ENCODE assay signal across 21 cellular contexts in genomic region chr9:69132391-69132790, GRCh38. TPM values are rescaled to one million over a fixed set of nuclear protein-coding genes. Genes with fewer than 3 reads are reported as not detected.
DNase-seq lines count a peak whose midpoint lies in the region; ATAC-seq and TF ChIP-seq lines count a peak whose summit lies in the region.
"Had no signal": no experiment of that assay in that cellular context is flagged by ENCODE, and none has a peak within 500 bp of the region (broad histone marks: within the 10 kb centered on the region; RNA-seq: fewer than 3 reads in every experiment).

No MANE protein-coding gene starts in this region.

- H3K27ac ChIP-seq in left ventricle myocardium inferior (replicated peaks) (peak overlapping the region; percentile 83), epithelial cell of prostate (peak overlapping the region; percentile 76), osteoblast (ENCODE audit: low read depth, low read length) (peak overlapping the region; percentile 59), neural progenitor cell (no peak overlapping the region), A673 (ENCODE audit: low read depth, low read length, poor library complexity, severe bottlenecking) (no peak overlapping the region)
- H3K27ac ChIP-seq: HL-60 had no signal

- H4K20me1 ChIP-seq in osteoblast (ENCODE audit: insufficient read depth, low read length) (peaks cover 10% of the 10 kb centered on the region), neural progenitor cell (ENCODE audit: low read depth) (no peaks in the 10 kb centered on the region)

- H3K9ac ChIP-seq in neural progenitor cell: no peak overlapping the region

- H3K36me3 Mint-ChIP-seq in natural killer cell treated with Interleukin-12 subunit alpha and Interleukin-12 subunit beta and Interleukin-15 and Interleukin-18, amount 100 ng/mL, for 72 hours: no peaks in the 10 kb centered on the region
- H3K36me3 Mint-ChIP-seq in neural progenitor cell: peaks cover 7% of the 10 kb centered on the region
- H3K36me3 Mint-ChIP-seq: activated naive CD8-positive, alpha-beta T cell treated with anti-CD3 and anti-CD28 coated beads, Interleukin-2, amount 10 ng/mL, durations not matched to agents 7 days and 5 days; brain; stimulated activated effector memory CD8-positive, alpha-beta T cell treated with anti-CD3 and anti-CD28 coated beads, Interleukin-12 subunit alpha, Interleukin-12 subunit beta, amount 100 ng/mL, for 72 hours had no signal

- ATAC-seq in left ventricle myocardium superior: no peak
- no peak for ATAC-seq in natural killer cell treated with Interleukin-12 subunit alpha and Interleukin-12 subunit beta and Interleukin-15 and Interleukin-18, amount 100 ng/mL, for 72 hours
- ATAC-seq: stimulated activated effector memory CD8-positive, alpha-beta T cell treated with anti-CD3 and anti-CD28 coated beads, Interleukin-12 subunit alpha, Interleukin-12 subunit beta, amount 100 ng/mL, for 72 hours had no signal

- CTCF ChIA-PET in A673 (lab: Charles Lee): no interaction called here

- no peak overlapping the region for H3K27ac Mint-ChIP-seq in natural killer cell treated with Interleukin-12 subunit alpha and Interleukin-12 subunit beta and Interleukin-15 and Interleukin-18, amount 100 ng/mL, for 72 hours
- no peak overlapping the region for H3K27ac Mint-ChIP-seq in neural progenitor cell
- H3K27ac Mint-ChIP-seq: activated CD4-positive, alpha-beta T cell treated with anti-CD3 and anti-CD28 coated beads, Interleukin-2, amount 10 ng/mL, durations not matched to agents 24 days and 14 days; activated naive CD8-positive, alpha-beta T cell treated with anti-CD3 and anti-CD28 coated beads, Interleukin-2, amount 10 ng/mL, durations not matched to agents 7 days and 5 days; activated T-helper 2 cell treated with anti-CD3 and anti-CD28 coated beads, Interferon-gamma antibody, Interleukin-2, Interleukin-4, amounts not matched to agents 10 μg/mL and 5 μg/mL and 100 μg/mL, durations not matched to agents 14 hours and 24 hours and 36 hours; stimulated activated effector memory CD8-positive, alpha-beta T cell treated with anti-CD3 and anti-CD28 coated beads, Interleukin-12 subunit alpha, Interleukin-12 subunit beta, amount 100 ng/mL, for 72 hours had no signal

- POLR2A ChIA-PET in A673 (lab: Charles Lee; ENCODE audit: low non-redundant PET): no interaction called here

- H3K4me1 ChIP-seq in left ventricle myocardium inferior: peaks cover 81% of the 10 kb centered on the region
- H3K4me1 ChIP-seq in osteoblast (ENCODE audit: insufficient read depth, low read length): peaks cover 24% of the 10 kb centered on the region
- H3K4me1 ChIP-seq in neural progenitor cell: peaks cover 5% of the 10 kb centered on the region
- no peaks in the 10 kb centered on the region for H3K4me1 ChIP-seq in A673 (ENCODE audit: insufficient read depth, low read length, poor library complexity, severe bottlenecking)
- H3K4me1 ChIP-seq: prostate gland had no signal

- H3K79me2 ChIP-seq in osteoblast (ENCODE audit: insufficient read depth, low read length) (peaks cover 20% of the 10 kb centered on the region), neural progenitor cell (ENCODE audit: low read depth) (peaks cover 36% of the 10 kb centered on the region)

- H3K27me3 ChIP-seq in left ventricle myocardium inferior (ENCODE audit: low read depth) (no peaks in the 10 kb centered on the region), osteoblast (ENCODE audit: insufficient read depth, low read length) (no peaks in the 10 kb centered on the region), neural progenitor cell (no peaks in the 10 kb centered on the region), A673 (replicated peaks; ENCODE audit: insufficient read depth, low read depth, low read length, poor library complexity) (no peaks in the 10 kb centered on the region)

- DNase-seq in left ventricle myocardium inferior (no peak), left ventricle myocardium superior (no peak), epithelial cell of prostate (ENCODE audit: low read depth, low spot score) (no peak), osteoblast (ENCODE audit: insufficient read length, low spot score, missing footprints) (no peak), neural progenitor cell (ENCODE audit: low spot score) (no peak), A673 (ENCODE audit: low spot score) (no peak), activated T-cell treated with anti-CD3 and anti-CD28 coated beads for 4 hours (no peak)
- no peak for DNase-seq in natural killer cell treated with Interleukin-12 subunit alpha and Interleukin-12 subunit beta and Interleukin-15 and Interleukin-18, amount 100 ng/mL, for 72 hours (ENCODE audit: low spot score)
- DNase-seq: activated CD4-positive, alpha-beta T cell treated with anti-CD3 and anti-CD28 coated beads, Interleukin-2, amount 10 ng/mL, durations not matched to agents 24 days and 14 days; activated naive CD8-positive, alpha-beta T cell treated with anti-CD3 and anti-CD28 coated beads, Interleukin-2, amount 10 ng/mL, durations not matched to agents 7 days and 5 days; GOT3; NCI-H1417 treated with DMSO at 0.1 percent for 48 hours; NCI-H446 treated with DMSO at 0.1 percent for 48 hours; stimulated activated CD4-positive, alpha-beta T cell treated with anti-CD3 and anti-CD28 coated beads, Interleukin-2, amount 100 ng/mL, for 24 hours; T-helper 2 cell had no signal

- H3K4me3 ChIP-seq in left ventricle myocardium inferior: no peak overlapping the region
- no peak overlapping the region for H3K4me3 ChIP-seq in osteoblast (ENCODE audit: insufficient read depth, low read length)
- no peak overlapping the region for H3K4me3 ChIP-seq in neural progenitor cell
- H3K4me3 ChIP-seq in A673 (ENCODE audit: low read depth, low read length, poor library complexity, severe bottlenecking): no peak overlapping the region
- H3K4me3 ChIP-seq: prostate gland had no signal

- H2AFZ ChIP-seq in osteoblast (ENCODE audit: low read length) (no peak overlapping the region), neural progenitor cell (replicated peaks) (no peak overlapping the region)

- H3F3A ChIP-seq in neural progenitor cell (ENCODE audit: low read depth): no peaks in the 10 kb centered on the region

- H3K9me3 ChIP-seq in left ventricle myocardium inferior (replicated peaks) (no peaks in the 10 kb centered on the region), osteoblast (ENCODE audit: low read depth, low read length) (no peaks in the 10 kb centered on the region), neural progenitor cell (ENCODE audit: low read depth) (no peaks in the 10 kb centered on the region), A673 (ENCODE audit: low read depth, low read length, poor library complexity, severe bottlenecking) (no peaks in the 10 kb centered on the region)
- H3K9me3 ChIP-seq: prostate gland had no signal

- no peaks in the 10 kb centered on the region for H3K9me3 Mint-ChIP-seq in natural killer cell treated with Interleukin-12 subunit alpha and Interleukin-12 subunit beta and Interleukin-15 and Interleukin-18, amount 100 ng/mL, for 72 hours
- H3K9me3 Mint-ChIP-seq in neural progenitor cell: no peaks in the 10 kb centered on the region
- H3K9me3 Mint-ChIP-seq: activated CD4-positive, alpha-beta T cell treated with anti-CD3 and anti-CD28 coated beads, Interleukin-2, amount 10 ng/mL, durations not matched to agents 24 days and 14 days; activated naive CD8-positive, alpha-beta T cell treated with anti-CD3 and anti-CD28 coated beads, Interleukin-2, amount 10 ng/mL, durations not matched to agents 7 days and 5 days; activated T-helper 2 cell treated with anti-CD3 and anti-CD28 coated beads, Interferon-gamma antibody, Interleukin-2, Interleukin-4, amounts not matched to agents 10 μg/mL and 5 μg/mL and 100 μg/mL, durations not matched to agents 14 hours and 24 hours and 36 hours; brain; neural crest cell; stimulated activated effector memory CD8-positive, alpha-beta T cell treated with anti-CD3 and anti-CD28 coated beads, Interleukin-12 subunit alpha, Interleukin-12 subunit beta, amount 100 ng/mL, for 72 hours had no signal

- peak overlapping the region; percentile 58 for H3K4me2 ChIP-seq in osteoblast (ENCODE audit: insufficient read depth, low read length)
- H3K4me2 ChIP-seq in neural progenitor cell: no peak overlapping the region

- TF ChIP-seq CTCF in left ventricle myocardium inferior (IDR thresholded peaks at IDR 0.05; ENCODE audit: borderline replicate concordance) (no peak), osteoblast (IDR thresholded peaks at IDR 0.05; ENCODE audit: extremely low read depth, low read depth, low read length) (no peak), neural progenitor cell (IDR thresholded peaks at IDR 0.05) (no peak), A673 (conservative IDR thresholded peaks at IDR 0.05; ENCODE audit: low read depth, low read length) (no peak)

- peaks cover 2% of the 10 kb centered on the region for H3K36me3 ChIP-seq in left ventricle myocardium inferior
- no peaks in the 10 kb centered on the region for H3K36me3 ChIP-seq in osteoblast (ENCODE audit: insufficient read depth, low read length)
- H3K36me3 ChIP-seq in neural progenitor cell: no peaks in the 10 kb centered on the region
- no peaks in the 10 kb centered on the region for H3K36me3 ChIP-seq in A673 (ENCODE audit: insufficient read depth, low read length, poor library complexity, severe bottlenecking)
- H3K36me3 ChIP-seq: prostate gland had no signal

- no TSS peak for BruUV-seq in A673 (replicated peaks; lab: Mats Ljungman, UMichigan)

- intact Hi-C loops in left ventricle myocardium inferior (cut with micrococcal nuclease): no loop called here
- intact Hi-C loops in left ventricle myocardium superior (cut with micrococcal nuclease): no loop called here
- intact Hi-C loops in A673 (cut with micrococcal nuclease; ENCODE audit: unreplicated experiment): no loop called here

- no peak overlapping the region for H3K4me3 Mint-ChIP-seq in natural killer cell treated with Interleukin-12 subunit alpha and Interleukin-12 subunit beta and Interleukin-15 and Interleukin-18, amount 100 ng/mL, for 72 hours
- no peak overlapping the region for H3K4me3 Mint-ChIP-seq in neural progenitor cell
- H3K4me3 Mint-ChIP-seq: activated CD4-positive, alpha-beta T cell treated with anti-CD3 and anti-CD28 coated beads, Interleukin-2, amount 10 ng/mL, durations not matched to agents 24 days and 14 days; activated naive CD8-positive, alpha-beta T cell treated with anti-CD3 and anti-CD28 coated beads, Interleukin-2, amount 10 ng/mL, durations not matched to agents 7 days and 5 days; neural crest cell; stimulated activated effector memory CD8-positive, alpha-beta T cell treated with anti-CD3 and anti-CD28 coated beads, Interleukin-12 subunit alpha, Interleukin-12 subunit beta, amount 100 ng/mL, for 72 hours had no signal

- H3K4me1 Mint-ChIP-seq in natural killer cell treated with Interleukin-12 subunit alpha and Interleukin-12 subunit beta and Interleukin-15 and Interleukin-18, amount 100 ng/mL, for 72 hours (ENCODE audit: low read depth in 2 of 2): no peaks in the 10 kb centered on the region
- peaks cover 10% of the 10 kb centered on the region for H3K4me1 Mint-ChIP-seq in neural progenitor cell
- H3K4me1 Mint-ChIP-seq: activated CD4-positive, alpha-beta T cell treated with anti-CD3 and anti-CD28 coated beads, Interleukin-2, amount 10 ng/mL, durations not matched to agents 24 days and 14 days; neural crest cell; stimulated activated effector memory CD8-positive, alpha-beta T cell treated with anti-CD3 and anti-CD28 coated beads, Interleukin-12 subunit alpha, Interleukin-12 subunit beta, amount 100 ng/mL, for 72 hours had no signal

- no peaks in the 10 kb centered on the region for H3K27me3 Mint-ChIP-seq in natural killer cell treated with Interleukin-12 subunit alpha and Interleukin-12 subunit beta and Interleukin-15 and Interleukin-18, amount 100 ng/mL, for 72 hours
- no peaks in the 10 kb centered on the region for H3K27me3 Mint-ChIP-seq in neural progenitor cell (ENCODE audit: insufficient read depth, low read depth)
- H3K27me3 Mint-ChIP-seq: activated CD4-positive, alpha-beta T cell treated with anti-CD3 and anti-CD28 coated beads, Interleukin-2, amount 10 ng/mL, durations not matched to agents 24 days and 14 days; activated naive CD8-positive, alpha-beta T cell treated with anti-CD3 and anti-CD28 coated beads, Interleukin-2, amount 10 ng/mL, durations not matched to agents 7 days and 5 days had no signal

RNA-seq across cellular contexts. Expression of gene TJP2, which starts 41.7 kb away (rescaled TPM):
- total RNA-seq in left ventricle myocardium inferior (130 TPM), left ventricle myocardium superior (123 TPM), osteoblast (28.6 and 30.4 TPM in 2 replicates), neural progenitor cell (ENCODE audit: low replicate concordance) (35.5 and 60.6 TPM in 2 replicates), A673 (2021) (7.2 and 10.4 TPM in 2 replicates)
- total RNA-seq in natural killer cell treated with Interleukin-12 subunit alpha and Interleukin-12 subunit beta and Interleukin-15 and Interleukin-18, amount 100 ng/mL, for 72 hours: 10 to 100 TPM in 1 of 2 donors, 1 to 10 TPM in 1; 5.1 to 10.2 TPM

Comparison
In these comparisons a context has a peak if more than half of its experiments do, and no peak if none do; other contexts are left out.
1. H3K27ac ChIP-seq: peak in left ventricle myocardium inferior (single experiment), epithelial cell of prostate (single experiment) and osteoblast (single experiment); none in neural progenitor cell (single experiment) and A673 (single experiment).